ENCODE assay signal across 22 cellular contexts in genomic region chr1:175744833-175745232, GRCh38. TPM values are rescaled to one million over a fixed set of nuclear protein-coding genes. Genes with fewer than 3 reads are reported as not detected.
DNase-seq lines count a peak whose midpoint lies in the region; ATAC-seq and TF ChIP-seq lines count a peak whose summit lies in the region.
"Had no signal": no experiment of that assay in that cellular context is flagged by ENCODE, and none has a peak within 500 bp of the region (broad histone marks: within the 10 kb centered on the region; RNA-seq: fewer than 3 reads in every experiment).

No MANE protein-coding gene starts in this region.

- H3K9me3 ChIP-seq in breast epithelium: no peaks in the 10 kb centered on the region
- no peaks in the 10 kb centered on the region for H3K9me3 ChIP-seq in naive thymus-derived CD4-positive, alpha-beta T cell (ENCODE audit: control insufficient read depth in 2 of 3, low read length in 3 of 3)
- H3K9me3 ChIP-seq: MG63, stomach had no signal

- intact Hi-C loops in MCF 10A (cut with micrococcal nuclease) (loop anchor here (1.0 to 2.0 kb wide), 2 partner anchors 328 to 371 kb away; no protein-coding TSS in a partner anchor), breast epithelium (cut with DNase I; ENCODE audit: low total_unique reads) (no loop called here)
- intact Hi-C loops in naive thymus-derived CD4-positive, alpha-beta T cell (cut with micrococcal nuclease): no loop called here

- H3K4me3 ChIP-seq in breast epithelium: no peak overlapping the region
- no peak overlapping the region for H3K4me3 ChIP-seq in fibroblast of mammary gland (ENCODE audit: control insufficient read depth, low read depth, low read length)
- H3K4me3 ChIP-seq in naive thymus-derived CD4-positive, alpha-beta T cell (ENCODE audit: low read length): no peak overlapping the region
- H3K4me3 ChIP-seq: coronary artery, MG63, stomach had no signal

- H3K36me3 ChIP-seq in breast epithelium: no peaks in the 10 kb centered on the region
- no peaks in the 10 kb centered on the region for H3K36me3 ChIP-seq in naive thymus-derived CD4-positive, alpha-beta T cell (ENCODE audit: control insufficient read depth in 2 of 3, insufficient read depth in 3 of 3, low read length in 3 of 3)
- H3K36me3 ChIP-seq: MG63, stomach had no signal

- DNase-seq in MCF 10A (ENCODE audit: unreplicated experiment) (no peak), breast epithelium (ENCODE audit: low spot score in 2 of 2) (no peak), RWPE1 (ENCODE audit: low spot score) (no peak), fibroblast of mammary gland (ENCODE audit: low read depth) (no peak), type B pancreatic cell (ENCODE audit: extremely low spot score, unreplicated experiment) (no peak), NCI-H345 treated with DMSO at 0.1 percent for 48 hours (lab: John Stamatoyannopoulos, UW; ENCODE audit: unreplicated experiment) (no peak)
- no peak for DNase-seq in naive thymus-derived CD4-positive, alpha-beta T cell
- DNase-seq: activated CD4-positive, alpha-beta T cell treated with anti-CD3 and anti-CD28 coated beads for 36 hours; activated gamma-delta T cell; amygdala; erythroblast; GF-D8; GOT3; MG63; retina; stomach; T-helper 17 cell had no signal

- no peaks in the 10 kb centered on the region for H3K4me1 ChIP-seq in breast epithelium
- H3K4me1 ChIP-seq in naive thymus-derived CD4-positive, alpha-beta T cell (ENCODE audit: control insufficient read depth in 2 of 2, insufficient read depth in 2 of 2, low read length in 2 of 2): no peaks in the 10 kb centered on the region

- H3K27me3 Mint-ChIP-seq in MCF 10A (ENCODE audit: insufficient read depth, unreplicated experiment) (peaks cover 64% of the 10 kb centered on the region), type B pancreatic cell (peaks cover 49% of the 10 kb centered on the region)
- peaks cover 23 to 60% (median 50%) of the 10 kb centered on the region in 5 donors for H3K27me3 Mint-ChIP-seq in naive thymus-derived CD4-positive, alpha-beta T cell

- H3K36me3 Mint-ChIP-seq in MCF 10A (ENCODE audit: insufficient read depth, unreplicated experiment): no peaks in the 10 kb centered on the region
- H3K36me3 Mint-ChIP-seq in type B pancreatic cell: no peaks in the 10 kb centered on the region
- no peaks in the 10 kb centered on the region for H3K36me3 Mint-ChIP-seq in naive thymus-derived CD4-positive, alpha-beta T cell
- H3K36me3 Mint-ChIP-seq: natural killer cell treated with Interleukin-12 subunit alpha and Interleukin-12 subunit beta and Interleukin-15 and Interleukin-18, amount 100 ng/mL, for 72 hours had no signal

- no peaks in the 10 kb centered on the region for H3K9me3 Mint-ChIP-seq in MCF 10A (ENCODE audit: unreplicated experiment)
- no peaks in the 10 kb centered on the region for H3K9me3 Mint-ChIP-seq in type B pancreatic cell
- peaks cover 0 to 6% (median 0%) of the 10 kb centered on the region in 11 donors for H3K9me3 Mint-ChIP-seq in naive thymus-derived CD4-positive, alpha-beta T cell
- H3K9me3 Mint-ChIP-seq: natural killer cell treated with Interleukin-12 subunit alpha and Interleukin-12 subunit beta and Interleukin-15 and Interleukin-18, amount 100 ng/mL, for 72 hours had no signal

- CTCF ChIA-PET in MCF 10A (lab: Yijun Ruan, JAX) (interaction anchor here (0.6 to 8.7 kb wide), 48 partner anchors 8 to 598 kb away, joined by 3 to 173 read pairs (median 4); no protein-coding TSS in a partner anchor), RWPE1 (lab: Yijun Ruan, JAX) (interaction anchor here (0.6 to 1.4 kb wide), 3 partner anchors 13 to 23 kb away, joined by 3 to 4 read pairs (median 3); no protein-coding TSS in a partner anchor)
- CTCF ChIA-PET in naive thymus-derived CD4-positive, alpha-beta T cell (lab: Charles Lee): interaction anchor here (1.3 kb wide), 1 partner anchor 593 kb away, joined by 4 read pairs; no protein-coding TSS in a partner anchor

- H3K27me3 ChIP-seq in breast epithelium: peaks cover 0 to 19% of the 10 kb centered on the region in 2 donors
- H3K27me3 ChIP-seq in naive thymus-derived CD4-positive, alpha-beta T cell (ENCODE audit: control insufficient read depth in 2 of 2, insufficient read depth in 2 of 2, low read length in 2 of 2): no peaks in the 10 kb centered on the region

- no peak overlapping the region for H3K27ac Mint-ChIP-seq in MCF 10A (ENCODE audit: low read depth, unreplicated experiment)
- no peak overlapping the region for H3K27ac Mint-ChIP-seq in type B pancreatic cell
- H3K27ac Mint-ChIP-seq in naive thymus-derived CD4-positive, alpha-beta T cell: no peak overlapping the region
- H3K27ac Mint-ChIP-seq: activated CD4-positive, alpha-beta T cell treated with anti-CD3 and anti-CD28 coated beads for 36 hours; natural killer cell treated with Interleukin-12 subunit alpha and Interleukin-12 subunit beta and Interleukin-15 and Interleukin-18, amount 100 ng/mL, for 72 hours; T-helper 17 cell had no signal

- peak; percentile 40 for TF ChIP-seq CTCF in MCF 10A (IDR thresholded peaks at IDR 0.05; ENCODE audit: unreplicated experiment)
- TF ChIP-seq CTCF in breast epithelium (IDR thresholded peaks at IDR 0.05): no peak
- TF ChIP-seq CTCF in RWPE1 (conservative IDR thresholded peaks at IDR 0.05; ENCODE audit: low read depth): peak; percentile 36; the same call in 1 of the 2 replicates
- TF ChIP-seq CTCF in fibroblast of mammary gland (conservative IDR thresholded peaks at IDR 0.05; ENCODE audit: control insufficient read depth, insufficient read depth, low read depth, low read length): peak; percentile 19
- peak; percentile 68 for TF ChIP-seq CTCF in type B pancreatic cell (conservative IDR thresholded peaks at IDR 0.05)

- POLR2A ChIA-PET in MCF 10A (lab: Yijun Ruan, JAX): no interaction called here
- POLR2A ChIA-PET in RWPE1 (lab: Yijun Ruan, JAX; ENCODE audit: low non-redundant PET): no interaction called here
- POLR2A ChIA-PET in naive thymus-derived CD4-positive, alpha-beta T cell (lab: Charles Lee): no interaction called here

- no peak for TF ChIP-seq POLR2A in breast epithelium (IDR thresholded peaks at IDR 0.05)

- H3K27ac ChIP-seq in breast epithelium (no peak overlapping the region), RWPE1 (no peak overlapping the region)
- no peak overlapping the region for H3K27ac ChIP-seq in naive thymus-derived CD4-positive, alpha-beta T cell (ENCODE audit: low read depth, low read length)
- H3K27ac ChIP-seq: coronary artery, stomach had no signal

- H3K4me1 Mint-ChIP-seq in MCF 10A (ENCODE audit: insufficient read depth, unreplicated experiment) (peaks cover 6% of the 10 kb centered on the region), type B pancreatic cell (ENCODE audit: unreplicated experiment) (peaks cover 3% of the 10 kb centered on the region)
- H3K4me1 Mint-ChIP-seq in naive thymus-derived CD4-positive, alpha-beta T cell: peaks cover 0 to 2% (median 0%) of the 10 kb centered on the region in 7 donors
- H3K4me1 Mint-ChIP-seq: activated CD4-positive, alpha-beta T cell treated with anti-CD3 and anti-CD28 coated beads for 36 hours; T-helper 17 cell had no signal

- no peak for ATAC-seq in naive thymus-derived CD4-positive, alpha-beta T cell
- ATAC-seq in GM18498 (IDR thresholded peaks at IDR 0.05; ENCODE audit: unreplicated experiment): no peak
- ATAC-seq: activated CD4-positive, alpha-beta T cell treated with anti-CD3 and anti-CD28 coated beads for 36 hours; natural killer cell treated with Interleukin-12 subunit alpha and Interleukin-12 subunit beta and Interleukin-15 and Interleukin-18, amount 100 ng/mL, for 72 hours; T-helper 17 cell had no signal

- H3K4me3 Mint-ChIP-seq in MCF 10A (ENCODE audit: unreplicated experiment) (no peak overlapping the region), type B pancreatic cell (no peak overlapping the region)
- H3K4me3 Mint-ChIP-seq in naive thymus-derived CD4-positive, alpha-beta T cell: no peak overlapping the region
- H3K4me3 Mint-ChIP-seq: activated CD4-positive, alpha-beta T cell treated with anti-CD3 and anti-CD28 coated beads for 36 hours; natural killer cell treated with Interleukin-12 subunit alpha and Interleukin-12 subunit beta and Interleukin-15 and Interleukin-18, amount 100 ng/mL, for 72 hours; T-helper 17 cell had no signal

- BruUV-seq in MCF 10A (replicated peaks; lab: Mats Ljungman, UMichigan): no TSS peak

RNA-seq across cellular contexts. Expression of gene TNR, which starts 1.4 kb away (rescaled TPM):
- total RNA-seq in MCF 10A (2022) (not detected in 2 replicates), breast epithelium (under 1 TPM in 2 of 3 donors, not detected in 1; under 0.01 TPM), type B pancreatic cell (ENCODE audit: low replicate concordance) (1.4 and 1.6 TPM in 2 replicates)
- total RNA-seq in naive thymus-derived CD4-positive, alpha-beta T cell: under 1 TPM in 3 of 5 experiments, not detected in 2; 0.03 to 0.24 (median 0.10) TPM
- polyA plus RNA-seq in naive thymus-derived CD4-positive, alpha-beta T cell: not detected
- total RNA-seq: HT-29; lung microvascular endothelial cell; natural killer cell treated with Interleukin-12 subunit alpha and Interleukin-12 subunit beta and Interleukin-15 and Interleukin-18, amount 100 ng/mL, for 72 hours had no signal
- polyA plus RNA-seq: stomach had no signal

Comparison
In these comparisons a context has a peak if more than half of its experiments do, and no peak if none do; other contexts are left out.
1. CTCF ChIP-seq: peak in MCF 10A (single experiment), RWPE1 (single experiment), fibroblast of mammary gland (single experiment) and type B pancreatic cell (single experiment); none in breast epithelium (0 of 3).